Comparison of ENCODE assay signal across 22 cellular contexts in the genomic region with DNA sequence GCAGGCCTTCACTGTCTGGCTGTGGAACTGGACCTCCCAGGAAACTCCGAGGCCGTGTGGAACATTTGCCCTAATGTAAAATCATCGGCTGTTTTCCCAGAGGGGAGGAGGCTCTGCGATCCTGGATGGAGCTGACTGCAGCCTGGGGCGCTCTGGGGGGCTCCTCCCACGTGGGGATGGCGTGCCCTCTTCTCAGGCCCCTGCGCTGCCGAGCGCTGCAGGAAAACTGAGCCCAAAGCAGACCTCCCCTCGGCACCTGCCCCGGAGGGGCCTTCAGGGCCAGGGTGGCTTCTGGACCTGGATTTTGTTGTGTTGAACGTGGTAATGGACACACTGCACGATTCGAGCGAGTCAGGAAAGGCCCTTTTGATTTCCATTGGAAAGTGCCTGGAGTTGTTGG.
"Had no signal": no experiment of that assay in that cellular context is flagged by ENCODE, and none has a peak within 500 bp of the region (broad histone marks: within the 10 kb centered on the region; RNA-seq: fewer than 3 reads in every experiment).

No MANE protein-coding gene starts in this region.

- H3K4me3 Mint-ChIP-seq: memory B cell, naive B cell, nephron, type B pancreatic cell had no signal

- H3K27me3 ChIP-seq: colonic mucosa, left lung, neutrophil, right lobe of liver, spleen, stomach, uterus had no signal

- H3K4me1 Mint-ChIP-seq: memory B cell, nephron had no signal

- H3K27ac ChIP-seq: colonic mucosa, left lung, lower lobe of right lung, neutrophil, psoas muscle, right lobe of liver, stomach, uterus had no signal

- H3K4me1 ChIP-seq: colonic mucosa, lower lobe of right lung, psoas muscle, right lobe of liver, uterus had no signal

- H3K9me3 Mint-ChIP-seq: memory B cell, naive B cell, nephron, type B pancreatic cell had no signal

- H3K36me3 ChIP-seq: colonic mucosa, uterus had no signal

- H3K27me3 Mint-ChIP-seq: memory B cell, naive B cell, type B pancreatic cell had no signal

- DNase-seq: colonic mucosa; effector CD4-positive, alpha-beta T cell; glutamatergic neuron; islet precursor cell; left lung; lower lobe of right lung; midbrain; naive B cell; psoas muscle; retina; spleen; stimulated activated CD4-positive, alpha-beta T cell treated with anti-CD3 and anti-CD28 coated beads, Interleukin-2, amount 100 ng/mL, for 24 hours; stimulated activated CD4-positive, alpha-beta T cell treated with anti-CD3 and anti-CD28 coated beads, Interleukin-4, amount 100 ng/mL, for 4 hours; stimulated activated naive CD4-positive, alpha-beta T cell; stomach; substantia nigra; uterus had no signal

- H3K9me3 ChIP-seq: colonic mucosa, left lung, lower lobe of right lung, neutrophil, psoas muscle, right lobe of liver, spleen, stomach, uterus had no signal

- H3K4me3 ChIP-seq: colonic mucosa, left lung, lower lobe of right lung, psoas muscle, right lobe of liver, spleen, stomach, uterus had no signal

- H3K27ac Mint-ChIP-seq: nephron, type B pancreatic cell had no signal
